ENCODE assay signal across 1 cellular context in genomic region chr6:134980846-134981245, GRCh38.
A peak's percentile ranks its signal among the peaks of the same experiment; 100 is the strongest.
TF ChIP-seq lines count a peak whose summit lies in the region.

No MANE protein-coding gene starts in this region.

TF ChIP-seq in K562, 482 proteins besides CTCF, POLR2A, EP300 and RAD21 (continued from another document and continues in another):
- TF ChIP-seq ARID4B (CRISPR knock-in tag; IDR thresholded peaks at IDR 0.05) (no peak), ZNF766 (CRISPR knock-in tag; conservative IDR thresholded peaks at IDR 0.05) (peak; percentile 67), TCF3 (CRISPR knock-in tag; IDR thresholded peaks at IDR 0.05) (peak; percentile 56), ELK3 (CRISPR knock-in tag; IDR thresholded peaks at IDR 0.05) (no peak), TRIM28 (IDR thresholded peaks at IDR 0.05) (0 out of 2 replicates have a peak, but pooled peaks have one; percentile 18), TCF7 (IDR thresholded peaks at IDR 0.05; ENCODE audit: borderline replicate concordance) (no peak), L3MBTL2 (IDR thresholded peaks at IDR 0.05) (0 out of 2 replicates have a peak, but pooled peaks have one; percentile 30), ILF3 (IDR thresholded peaks at IDR 0.05; ENCODE audit: borderline replicate concordance) (0 out of 2 replicates have a peak, but pooled peaks have one; percentile 52), MTA2 (IDR thresholded peaks at IDR 0.05; ENCODE audit: low read depth) (peak; percentile 61), CBFA2T2 (conservative IDR thresholded peaks at IDR 0.05) (peak; percentile 57), ARNT (IDR thresholded peaks at IDR 0.05) (peak in 1 of 2 experiments; percentile 71; a peak in 2 of 4 replicates), KDM1A (IDR thresholded peaks at IDR 0.05) (0 out of 4 replicates have a peak, but pooled peaks have one; percentile 11 to 18), C11orf30 (IDR thresholded peaks at IDR 0.05; ENCODE audit: low read depth) (peak; percentile 91), ZC3H4 (CRISPR knock-in tag; IDR thresholded peaks at IDR 0.05; ENCODE audit: borderline replicate concordance) (no peak), GATAD2B (IDR thresholded peaks at IDR 0.05; ENCODE audit: borderline replicate concordance) (peak; percentile 97), CBFA2T3 (IDR thresholded peaks at IDR 0.05) (peak; percentile 78), STAT5A (IDR thresholded peaks at IDR 0.05; ENCODE audit: borderline replicate concordance, low read length) (peak; percentile 39; the same call in 1 of the 2 replicates), MAFF (IDR thresholded peaks at IDR 0.05; ENCODE audit: low read length) (peak; percentile 77), TEAD4 (IDR thresholded peaks at IDR 0.05; ENCODE audit: low read length) (peak; percentile 79), TEAD4 (CRISPR knock-in tag; IDR thresholded peaks at IDR 0.05; ENCODE audit: borderline replicate concordance) (no peak), HES1 (IDR thresholded peaks at IDR 0.05; ENCODE audit: low read depth) (peak; percentile 20; the same call in 1 of the 2 replicates), MTF1 (CRISPR knock-in tag; IDR thresholded peaks at IDR 0.05; ENCODE audit: borderline replicate concordance) (no peak), BCLAF1 (IDR thresholded peaks at IDR 0.05; ENCODE audit: borderline replicate concordance in 1 of 2, control insufficient read depth in 1 of 2, low read depth in 2 of 2, low read length in 1 of 2) (no peak), NR0B1 (IDR thresholded peaks at IDR 0.05; ENCODE audit: partially characterized antibody) (no peak), ZNF589 (CRISPR knock-in tag; IDR thresholded peaks at IDR 0.05; ENCODE audit: low read depth) (no peak), ZNF24 (IDR thresholded peaks at IDR 0.05) (peak; percentile 25; the same call in 1 of the 2 replicates), CHD7 (IDR thresholded peaks at IDR 0.05; ENCODE audit: low read depth, low read length) (no peak), ATF7 (IDR thresholded peaks at IDR 0.05) (0 out of 2 replicates have a peak, but pooled peaks have one; percentile 21), FOXM1 (IDR thresholded peaks at IDR 0.05; ENCODE audit: low read depth) (peak; percentile 65), FOXM1 (CRISPR knock-in tag; IDR thresholded peaks at IDR 0.05; ENCODE audit: low read depth) (no peak), KLF16 (IDR thresholded peaks at IDR 0.05) (peak; percentile 40; the same call in 1 of the 2 replicates), BRF1 (IDR thresholded peaks at IDR 0.05; ENCODE audit: borderline replicate concordance, extremely low read depth, insufficient read length) (no peak), MYNN (IDR thresholded peaks at IDR 0.05) (peak; percentile 81), MYNN (CRISPR knock-in tag; IDR thresholded peaks at IDR 0.05) (no peak), CCNT2 (IDR thresholded peaks at IDR 0.05; ENCODE audit: borderline replicate concordance, extremely low read depth, insufficient read length, low read depth, low read length) (peak; percentile 49), ZKSCAN3 (CRISPR knock-in tag; IDR thresholded peaks at IDR 0.05) (no peak), MAX (CRISPR knock-in tag; IDR thresholded peaks at IDR 0.05) (no peak), ZNF780A (CRISPR knock-in tag; IDR thresholded peaks at IDR 0.05) (no peak), MECOM (CRISPR knock-in tag; IDR thresholded peaks at IDR 0.05) (peak; percentile 62; the same call in 1 of the 2 replicates), GABPA (tag; conservative IDR thresholded peaks at IDR 0.05; ENCODE audit: low read depth) (0 out of 2 replicates have a peak, but pooled peaks have one; percentile 27), HDAC1 (IDR thresholded peaks at IDR 0.05) (peak; percentile 57 to 71; a peak in 1 of 4 replicates)
